Comparison of ENCODE assay signal across 12 cellular contexts in genomic region chr1:234585333-234586055, GRCh38. TPM values are rescaled to one million over a fixed set of nuclear protein-coding genes. Genes with fewer than 3 reads are reported as not detected.
DNase-seq lines count a peak whose midpoint lies in the region; ATAC-seq and TF ChIP-seq lines count a peak whose summit lies in the region.
"Had no signal": no experiment of that assay in that cellular context is flagged by ENCODE, and none has a peak within 500 bp of the region (broad histone marks: within the 10 kb centered on the region; RNA-seq: fewer than 3 reads in every experiment).

No MANE protein-coding gene starts in this region.

- H3K27ac ChIP-seq in rectal smooth muscle tissue (ENCODE audit: low read depth, low read length) = peak overlapping the region; percentile 94
- H3K27ac ChIP-seq: PC-9 had no signal

- in situ Hi-C loops in Caki2 (cut with HindIII; ENCODE audit: low pct_unique_long_range_greater_than_20kb, low sequenced_read_pairs) = no loop called here

- H3K4me3 ChIP-seq in fibroblast of the aortic adventitia (ENCODE audit: low read depth, low read length) (no peak overlapping the region), rectal smooth muscle tissue (ENCODE audit: low read length) (no peak overlapping the region)
- H3K4me3 ChIP-seq: PC-9 had no signal

- DNase-seq in Caki2 (ENCODE audit: low read depth) (peak; percentile 11), fibroblast of the aortic adventitia (ENCODE audit: low read depth) (peak; percentile 88), NCI-H510A treated with DMSO at 0.1 percent for 48 hours (lab: John Stamatoyannopoulos, UW) (no peak), Kasumi-1 (lab: John Stamatoyannopoulos, UW) (no peak)
- DNase-seq: activated effector memory CD4-positive, alpha-beta T cell treated with anti-CD3 and anti-CD28 coated beads, Interleukin-2, amount 50 U/mL, for 16 hours; NCI-H1105; PC-9; retina had no signal

- no peaks in the 10 kb centered on the region for H3K27me3 ChIP-seq in rectal smooth muscle tissue (ENCODE audit: control insufficient read depth, insufficient read depth, low read length)

- H3K36me3 ChIP-seq in rectal smooth muscle tissue (ENCODE audit: control insufficient read depth, insufficient read depth, low read length) = no peaks in the 10 kb centered on the region

- no peak for TF ChIP-seq CTCF in fibroblast of the aortic adventitia (IDR thresholded peaks at IDR 0.05; ENCODE audit: insufficient read depth, low read length)

- TF ChIP-seq POLR2A in GM18505 (IDR thresholded peaks at IDR 0.05; ENCODE audit: borderline replicate concordance, extremely low read depth, insufficient read depth, insufficient read length) = no peak

- ATAC-seq in SK-N-SH treated with all-trans-retinoic acid at 6 μM for 48 hours (peak; percentile 30; the same call in 2 of the 3 replicates), GM18505 (IDR thresholded peaks at IDR 0.05; ENCODE audit: unreplicated experiment) (no peak), GM18502 (IDR thresholded peaks at IDR 0.05; ENCODE audit: poor library complexity, unreplicated experiment) (no peak)

- H3K4me1 ChIP-seq in rectal smooth muscle tissue (ENCODE audit: control insufficient read depth, insufficient read depth, low read length) = peaks cover 57% of the 10 kb centered on the region

- no peak overlapping the region for H3K9ac ChIP-seq in rectal smooth muscle tissue (ENCODE audit: low read length)

TF ChIP-seq in SK-N-SH treated with all-trans-retinoic acid at 6 μM for 48 hours, 23 proteins besides CTCF, POLR2A, EP300 and RAD21:
- TF ChIP-seq ESRRG (CRISPR knock-in tag; IDR thresholded peaks at IDR 0.05) (no peak), ZNF565 (CRISPR knock-in tag; conservative IDR thresholded peaks at IDR 0.05; ENCODE audit: low read depth) (no peak), TCF4 (CRISPR knock-in tag; IDR thresholded peaks at IDR 0.05; ENCODE audit: borderline replicate concordance) (no peak), TOX (CRISPR knock-in tag; IDR thresholded peaks at IDR 0.05; ENCODE audit: borderline replicate concordance) (no peak), PATZ1 (CRISPR knock-in tag; IDR thresholded peaks at IDR 0.05; ENCODE audit: borderline replicate concordance) (no peak), ZC3H10 (CRISPR knock-in tag; IDR thresholded peaks at IDR 0.05) (no peak), RARB (CRISPR knock-in tag; IDR thresholded peaks at IDR 0.05) (no peak), TSHZ2 (CRISPR knock-in tag; IDR thresholded peaks at IDR 0.05) (no peak), SNAI2 (CRISPR knock-in tag; IDR thresholded peaks at IDR 0.05) (no peak), ZFP30 (CRISPR knock-in tag; IDR thresholded peaks at IDR 0.05) (no peak), BACH2 (CRISPR knock-in tag; IDR thresholded peaks at IDR 0.05; ENCODE audit: borderline replicate concordance) (no peak), PPARA (CRISPR knock-in tag; IDR thresholded peaks at IDR 0.05; ENCODE audit: borderline replicate concordance) (no peak), ZNF70 (CRISPR knock-in tag; IDR thresholded peaks at IDR 0.05) (no peak), POU6F1 (CRISPR knock-in tag; IDR thresholded peaks at IDR 0.05; ENCODE audit: borderline replicate concordance, low read depth) (no peak), GLIS3 (CRISPR knock-in tag; IDR thresholded peaks at IDR 0.05) (no peak), ZNF8 (CRISPR knock-in tag; IDR thresholded peaks at IDR 0.05) (no peak), ARNTL (CRISPR knock-in tag; IDR thresholded peaks at IDR 0.05; ENCODE audit: borderline replicate concordance, low read depth) (no peak), OSR1 (CRISPR knock-in tag; IDR thresholded peaks at IDR 0.05) (no peak), CSRNP3 (CRISPR knock-in tag; IDR thresholded peaks at IDR 0.05) (no peak)

RNA-seq across cellular contexts. Expression of gene IRF2BP2, which starts 24.5 kb away (rescaled TPM):
- 40.0 and 43.2 TPM in 2 replicates for total RNA-seq in Caki2 (2014; rRNA removed; shearing (Covaris generic); ENCODE audit: low replicate concordance)
- 62.9 and 79.4 TPM in 2 replicates for total RNA-seq in fibroblast of the aortic adventitia (ENCODE audit: low replicate concordance)

Comparison
In these comparisons a context has a peak if more than half of its experiments do, and no peak if none do; other contexts are left out.
1. DNase-seq: peak in Caki2 (single experiment) and fibroblast of the aortic adventitia (single experiment); none in NCI-H510A treated with DMSO at 0.1 percent for 48 hours (single experiment) and Kasumi-1 (0 of 2).